19 cellular contexts compared by ENCODE assay signal in the genomic region with DNA sequence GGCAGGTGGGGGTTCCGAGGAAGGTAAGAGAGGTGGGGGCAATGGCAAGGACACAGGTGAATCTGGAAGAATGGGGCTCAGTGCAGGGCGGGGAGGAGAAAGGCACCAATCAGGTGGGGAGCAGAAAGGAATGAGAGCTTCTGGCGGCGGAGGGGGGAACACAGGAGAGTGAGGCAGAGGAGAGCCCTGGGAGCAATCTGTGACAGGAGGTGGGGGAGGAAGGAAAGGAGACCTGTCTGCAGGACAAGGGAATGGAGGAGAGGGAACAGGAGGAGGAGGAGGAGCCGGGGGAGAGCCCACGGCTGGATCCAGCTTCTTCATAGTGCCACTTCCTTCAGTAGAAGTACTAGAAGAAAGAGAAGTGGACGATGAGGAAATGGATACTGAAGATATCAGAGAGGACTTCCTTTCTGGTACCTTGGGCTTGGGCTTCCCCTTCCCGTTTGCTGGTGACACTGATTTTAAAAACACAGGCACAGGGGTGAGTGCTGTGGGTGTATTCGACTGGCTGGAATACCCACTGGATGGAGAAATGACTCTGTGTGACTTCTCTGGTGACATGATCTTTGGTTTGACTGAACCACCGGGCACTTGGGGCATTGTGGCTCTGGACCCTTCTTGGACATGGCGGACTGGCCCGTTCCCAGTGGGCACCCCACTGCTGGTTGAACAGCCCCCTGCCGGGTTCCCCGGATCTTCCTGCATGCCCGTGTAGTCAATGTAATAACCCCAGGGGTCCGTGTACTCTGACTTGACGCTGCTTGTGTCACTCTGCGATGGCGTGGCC. TPM values are rescaled to one million over a fixed set of nuclear protein-coding genes. Genes with fewer than 3 reads are reported as not detected.
A peak's percentile ranks its signal among the peaks of the same experiment; 100 is the strongest.
DNase-seq lines count a peak whose midpoint lies in the region; ATAC-seq and TF ChIP-seq lines count a peak whose summit lies in the region.
"Had no signal": no experiment of that assay in that cellular context is flagged by ENCODE, and none has a peak within 500 bp of the region (broad histone marks: within the 10 kb centered on the region; RNA-seq: fewer than 3 reads in every experiment).

No MANE protein-coding gene starts in this region.

- no peaks in the 10 kb centered on the region for H3K9me3 Mint-ChIP-seq in GM23338
- H3K9me3 Mint-ChIP-seq in neural progenitor cell, result no peaks in the 10 kb centered on the region
- H3K9me3 Mint-ChIP-seq: activated naive CD8-positive, alpha-beta T cell treated with anti-CD3 and anti-CD28 coated beads, Interleukin-2, amount 50 U/mL, for 24 hours had no signal

- H3K4me3 Mint-ChIP-seq in GM23338, result no peak overlapping the region; the same call in 2 of the 3 replicates
- H3K4me3 Mint-ChIP-seq in neural progenitor cell, result no peak overlapping the region
- H3K4me3 Mint-ChIP-seq: activated naive CD8-positive, alpha-beta T cell treated with anti-CD3 and anti-CD28 coated beads, Interleukin-2, amount 50 U/mL, for 24 hours had no signal

- no peak for DNase-seq in GM23338 (ENCODE audit: low spot score)
- DNase-seq in SKM-1 treated with dmso at 0.1 percent for 144 hours (lab: John Stamatoyannopoulos, UW; ENCODE audit: unreplicated experiment), result peak; percentile 85
- DNase-seq in globus pallidus (ENCODE audit: low spot score), result peak; percentile 47
- DNase-seq in neural progenitor cell (ENCODE audit: low spot score), result no peak
- DNase-seq in inferior parietal cortex (ENCODE audit: extremely low spot score), result no peak
- DNase-seq in GM19238 (ENCODE audit: insufficient read length, low spot score), result no peak
- DNase-seq in NCI-H510A (lab: John Stamatoyannopoulos, UW), result no peak
- no peak for DNase-seq in NCI-H748 treated with DMSO at 0.1 percent for 48 hours (lab: John Stamatoyannopoulos, UW)
- DNase-seq: activated naive CD8-positive, alpha-beta T cell treated with anti-CD3 and anti-CD28 coated beads, Interleukin-2, amount 50 U/mL, for 24 hours; activated T-cell treated with anti-CD3 and anti-CD28 coated beads for 4 hours; DMS53; erythroblast; NCI-H1105; NCI-H2227 treated with DMSO at 0.1 percent for 48 hours; stimulated activated CD4-positive, alpha-beta T cell treated with anti-CD3 and anti-CD28 coated beads, Interleukin-15, amount 100 ng/mL, for 24 hours; SW 1271 had no signal

- H3K4me2 ChIP-seq in GM23338 (no peak overlapping the region), neural progenitor cell (no peak overlapping the region)

- H3K27ac Mint-ChIP-seq in GM23338 (peak overlapping the region; percentile 47; the same call in 1 of the 2 replicates), neural progenitor cell (peak overlapping the region; percentile 27)
- H3K27ac Mint-ChIP-seq: activated naive CD8-positive, alpha-beta T cell treated with anti-CD3 and anti-CD28 coated beads, Interleukin-2, amount 50 U/mL, for 24 hours had no signal

- H3K4me1 ChIP-seq in GM23338 (ENCODE audit: insufficient read depth) (no peaks in the 10 kb centered on the region), neural progenitor cell (no peaks in the 10 kb centered on the region)
- H3K4me1 ChIP-seq: pancreas had no signal

- H3K27me3 ChIP-seq in GM23338 (ENCODE audit: insufficient read depth) (no peaks in the 10 kb centered on the region), neural progenitor cell (no peaks in the 10 kb centered on the region)
- H3K27me3 ChIP-seq: pancreas, tibial nerve had no signal

- H3K36me3 Mint-ChIP-seq in GM23338 (ENCODE audit: low read depth) (peaks cover 8% of the 10 kb centered on the region; the same call in 1 of the 3 replicates), neural progenitor cell (peaks cover 30% of the 10 kb centered on the region)

- H3F3A ChIP-seq in GM23338 (replicated peaks; ENCODE audit: low read depth) (0 out of 2 replicates have a peak, but pooled peaks cover 7% of the 10 kb centered on the region), neural progenitor cell (ENCODE audit: low read depth) (no peaks in the 10 kb centered on the region)

- no peak overlapping the region for H2AFZ ChIP-seq in GM23338
- no peak overlapping the region for H2AFZ ChIP-seq in neural progenitor cell (replicated peaks)

- H3K9ac ChIP-seq in neural progenitor cell, result no peak overlapping the region

- H3K79me2 ChIP-seq in GM23338 (replicated peaks; ENCODE audit: insufficient read depth) (no peaks in the 10 kb centered on the region), neural progenitor cell (ENCODE audit: low read depth) (no peaks in the 10 kb centered on the region)

- H3K4me3 ChIP-seq in GM23338 (no peak overlapping the region), neural progenitor cell (no peak overlapping the region)
- H3K4me3 ChIP-seq: pancreas, tibial nerve had no signal

- H3K9me2 ChIP-seq in GM23338 (ENCODE audit: insufficient read depth), result no peaks in the 10 kb centered on the region; the same call in 1 of the 2 replicates

- ATAC-seq in GM23338, result peak; percentile 27
- ATAC-seq: activated naive CD8-positive, alpha-beta T cell treated with anti-CD3 and anti-CD28 coated beads, Interleukin-2, amount 50 U/mL, for 24 hours had no signal

- H3K36me3 ChIP-seq in GM23338 (ENCODE audit: insufficient read depth) (no peaks in the 10 kb centered on the region), neural progenitor cell (no peaks in the 10 kb centered on the region)

- H3K4me1 Mint-ChIP-seq in GM23338, result peaks cover 19% of the 10 kb centered on the region
- peaks cover 10% of the 10 kb centered on the region for H3K4me1 Mint-ChIP-seq in neural progenitor cell
- H3K4me1 Mint-ChIP-seq: activated naive CD8-positive, alpha-beta T cell treated with anti-CD3 and anti-CD28 coated beads, Interleukin-2, amount 50 U/mL, for 24 hours had no signal

- TF ChIP-seq CTCF in GM23338 (conservative IDR thresholded peaks at IDR 0.05; ENCODE audit: low read depth in 2 of 2), result no peak
- no peak for TF ChIP-seq CTCF in neural progenitor cell (IDR thresholded peaks at IDR 0.05)

- no peaks in the 10 kb centered on the region for H4K20me1 ChIP-seq in GM23338 (replicated peaks; ENCODE audit: insufficient read depth)
- no peaks in the 10 kb centered on the region for H4K20me1 ChIP-seq in neural progenitor cell (ENCODE audit: low read depth)

- H3K9me3 ChIP-seq in neural progenitor cell (ENCODE audit: low read depth), result no peaks in the 10 kb centered on the region
- H3K9me3 ChIP-seq: pancreas, tibial nerve had no signal

- H3K27me3 Mint-ChIP-seq in GM23338 (ENCODE audit: insufficient read depth, low read depth, poor library complexity) (peaks cover 2% of the 10 kb centered on the region), neural progenitor cell (ENCODE audit: insufficient read depth, low read depth) (no peaks in the 10 kb centered on the region)
- H3K27me3 Mint-ChIP-seq: activated naive CD8-positive, alpha-beta T cell treated with anti-CD3 and anti-CD28 coated beads, Interleukin-2, amount 50 U/mL, for 24 hours had no signal

- H3K27ac ChIP-seq in GM23338 (ENCODE audit: low read depth) (no peak overlapping the region), neural progenitor cell (no peak overlapping the region)
- H3K27ac ChIP-seq: pancreas, tibial nerve had no signal

TF ChIP-seq in GM23338, 12 proteins besides CTCF, POLR2A, EP300 and RAD21:
- TF ChIP-seq POLR2AphosphoS5 (IDR thresholded peaks at IDR 0.05; ENCODE audit: low read depth) (no peak), JUNB (IDR thresholded peaks at IDR 0.05; ENCODE audit: unreplicated experiment) (no peak), NANOG (IDR thresholded peaks at IDR 0.05; ENCODE audit: borderline replicate concordance) (no peak), STAT1 (IDR thresholded peaks at IDR 0.05; ENCODE audit: unreplicated experiment) (no peak), ZNF114 (CRISPR knock-in tag; IDR thresholded peaks at IDR 0.05) (no peak), EZH2 (IDR thresholded peaks at IDR 0.05; ENCODE audit: low read depth, unreplicated experiment) (no peak)
- TF ChIP-seq, protein P1, sequence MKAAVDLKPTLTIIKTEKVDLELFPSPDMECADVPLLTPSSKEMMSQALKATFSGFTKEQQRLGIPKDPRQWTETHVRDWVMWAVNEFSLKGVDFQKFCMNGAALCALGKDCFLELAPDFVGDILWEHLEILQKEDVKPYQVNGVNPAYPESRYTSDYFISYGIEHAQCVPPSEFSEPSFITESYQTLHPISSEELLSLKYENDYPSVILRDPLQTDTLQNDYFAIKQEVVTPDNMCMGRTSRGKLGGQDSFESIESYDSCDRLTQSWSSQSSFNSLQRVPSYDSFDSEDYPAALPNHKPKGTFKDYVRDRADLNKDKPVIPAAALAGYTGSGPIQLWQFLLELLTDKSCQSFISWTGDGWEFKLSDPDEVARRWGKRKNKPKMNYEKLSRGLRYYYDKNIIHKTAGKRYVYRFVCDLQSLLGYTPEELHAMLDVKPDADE (IDR thresholded peaks at IDR 0.05), result no peak
TF ChIP-seq in GM23338: peak in this region for 0.

RNA-seq across cellular contexts. Expression of a gene that starts 27.4 kb away (rescaled TPM):
- 14.7 and 25.6 TPM in 2 replicates for total RNA-seq in GM23338 (2014; rRNA removed; shearing (Covaris generic))
- polyA plus RNA-seq in GM23338 (2016; fragmentation: Nextera tagmentation; extraction: Ambion mirVana), result 118 and 127 TPM in 2 replicates
- 11.9 and 15.1 TPM in 2 replicates for total RNA-seq in neural progenitor cell (ENCODE audit: low replicate concordance)

RNA-seq across cellular contexts. Expression of a gene that starts 53.8 kb away (rescaled TPM):
- not detected in 2 replicates for total RNA-seq in GM23338 (2014; rRNA removed; shearing (Covaris generic))
- polyA plus RNA-seq in GM23338 (2016; fragmentation: Nextera tagmentation; extraction: Ambion mirVana), result not detected in 2 replicates
- total RNA-seq in neural progenitor cell (ENCODE audit: low replicate concordance), result not detected in 2 replicates
- total RNA-seq: OCI-LY7, pancreas, tibial nerve had no signal
- polyA plus RNA-seq: pancreas had no signal

Comparison
In these comparisons a context has a peak if more than half of its experiments do, and no peak if none do; other contexts are left out.
1. DNase-seq: peak in SKM-1 treated with dmso at 0.1 percent for 144 hours (single experiment) and globus pallidus (single experiment); none in GM23338 (single experiment), neural progenitor cell (single experiment), inferior parietal cortex (single experiment), GM19238 (single experiment), NCI-H510A (single experiment) and NCI-H748 treated with DMSO at 0.1 percent for 48 hours (single experiment).